Comparison of ENCODE assay signal across 16 cellular contexts in the genomic region with DNA sequence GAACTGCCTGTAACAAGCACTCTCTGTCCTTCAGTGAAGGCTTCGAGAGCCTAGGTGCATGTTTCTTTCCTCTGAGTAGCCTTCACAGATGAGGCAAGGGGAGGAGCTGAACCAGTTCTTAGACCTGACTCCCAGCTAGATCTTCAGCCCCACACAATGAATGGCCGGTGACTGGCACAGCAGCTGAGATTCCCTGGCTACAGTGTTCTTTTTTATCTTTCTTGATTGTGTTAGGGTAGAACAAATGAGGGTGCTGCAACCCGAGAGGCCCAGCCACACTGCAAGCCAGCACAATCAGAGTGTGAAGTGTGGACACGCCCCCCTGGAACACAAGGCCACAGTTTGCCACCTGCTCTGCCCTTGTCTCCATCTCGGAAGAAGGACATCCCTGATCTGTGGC. TPM values are rescaled to one million over a fixed set of nuclear protein-coding genes. Genes with fewer than 3 reads are reported as not detected.
DNase-seq lines count a peak whose midpoint lies in the region; ATAC-seq and TF ChIP-seq lines count a peak whose summit lies in the region.
"Had no signal": no experiment of that assay in that cellular context is flagged by ENCODE, and none has a peak within 500 bp of the region (broad histone marks: within the 10 kb centered on the region; RNA-seq: fewer than 3 reads in every experiment).

No MANE protein-coding gene starts in this region.

- H2BK15ac ChIP-seq in mesendoderm (replicated peaks; ENCODE audit: low read depth), result no peak overlapping the region

- no peak overlapping the region for H2BK120ac ChIP-seq in mesendoderm (ENCODE audit: low read depth, low read length)

- H3K79me1 ChIP-seq in mesendoderm (ENCODE audit: low read length), result no peaks in the 10 kb centered on the region

- no peaks in the 10 kb centered on the region for H3K4me1 Mint-ChIP-seq in activated T-cell treated with anti-CD3 and anti-CD28 coated beads, Interleukin-2, amount 50 U/mL, for 4 hours (ENCODE audit: low read depth)
- H3K4me1 Mint-ChIP-seq: activated CD4-positive, alpha-beta T cell treated with anti-CD3 and anti-CD28 coated beads, Interleukin-2, amount 10 ng/mL, durations not matched to agents 24 days and 14 days had no signal

- no peaks in the 10 kb centered on the region for H3K4me1 ChIP-seq in SJSA1 (replicated peaks)
- peaks cover 6% of the 10 kb centered on the region for H3K4me1 ChIP-seq in mesendoderm (ENCODE audit: control insufficient read depth, low read depth, low read length)

- ATAC-seq in activated T-cell treated with anti-CD3 and anti-CD28 coated beads, Interleukin-2, amount 50 U/mL, for 4 hours, result no peak

- H3K36me3 Mint-ChIP-seq in activated T-cell treated with anti-CD3 and anti-CD28 coated beads, Interleukin-2, amount 50 U/mL, for 4 hours (ENCODE audit: insufficient read depth), result no peaks in the 10 kb centered on the region

- peaks cover 18% of the 10 kb centered on the region for H3K27me3 Mint-ChIP-seq in activated T-cell treated with anti-CD3 and anti-CD28 coated beads, Interleukin-2, amount 50 U/mL, for 4 hours (ENCODE audit: low read depth)

- peaks cover 11% of the 10 kb centered on the region; the same call in 1 of the 2 replicates for H3K9me3 ChIP-seq in SJSA1 (replicated peaks)

- no peak overlapping the region for H4K8ac ChIP-seq in mesendoderm (ENCODE audit: low read depth, low read length)

- H2BK5ac ChIP-seq in mesendoderm (ENCODE audit: low read length), result no peak overlapping the region

- H3K79me2 ChIP-seq in mesendoderm (ENCODE audit: control insufficient read depth, insufficient read depth, low read length), result no peaks in the 10 kb centered on the region

- H3K9me3 Mint-ChIP-seq in activated T-cell treated with anti-CD3 and anti-CD28 coated beads, Interleukin-2, amount 50 U/mL, for 4 hours, result no peaks in the 10 kb centered on the region
- H3K9me3 Mint-ChIP-seq: activated CD4-positive, alpha-beta T cell treated with anti-CD3 and anti-CD28 coated beads, Interleukin-2, amount 10 ng/mL, durations not matched to agents 24 days and 14 days; dendritic cell treated with granulocyte-macrophage colony-stimulating factor and Interleukin-4, amounts not matched to agents 40 ng/mL and 50 ng/mL, for 4 days had no signal

- TF ChIP-seq POLR2A in erythroblast (IDR thresholded peaks at IDR 0.05; ENCODE audit: low read length), result no peak

- DNase-seq in SJSA1 (ENCODE audit: low read depth in 1 of 2, low spot score in 2 of 2), result peak; percentile 72 to 92
- DNase-seq in mesendoderm, result peak; percentile 65
- no peak for DNase-seq in HCEC 1CT
- DNase-seq in erythroblast (lab: John Stamatoyannopoulos, UW), result no peak
- no peak for DNase-seq in activated T-cell treated with anti-CD3 and anti-CD28 coated beads, Interleukin-2, amount 50 U/mL, for 4 hours
- DNase-seq in activated T-cell treated with anti-CD3 and anti-CD28 coated beads for 4 hours, result no peak
- DNase-seq: activated CD4-positive, alpha-beta T cell treated with anti-CD3 and anti-CD28 coated beads, Interleukin-2, amount 10 ng/mL, durations not matched to agents 24 days and 14 days; aorta; NCI-H1048; stimulated activated CD4-positive, alpha-beta T cell treated with anti-CD3 and anti-CD28 coated beads, Interleukin-2, amount 100 ng/mL, for 24 hours; T-helper 1 cell had no signal

- no peak overlapping the region for H3K23ac ChIP-seq in mesendoderm (ENCODE audit: low read length)

- no peak overlapping the region for H3K56ac ChIP-seq in mesendoderm (ENCODE audit: low read length)

- no CpG with 5 or more reads among the region's 5 CpGs for WGBS in mesendoderm (ENCODE audit: extremely low coverage, insufficient coverage, low lambda C conversion rate)

- H3K4me3 Mint-ChIP-seq in activated T-cell treated with anti-CD3 and anti-CD28 coated beads, Interleukin-2, amount 50 U/mL, for 4 hours, result no peak overlapping the region
- H3K4me3 Mint-ChIP-seq: activated CD4-positive, alpha-beta T cell treated with anti-CD3 and anti-CD28 coated beads, Interleukin-2, amount 10 ng/mL, durations not matched to agents 24 days and 14 days; dendritic cell treated with granulocyte-macrophage colony-stimulating factor and Interleukin-4, amounts not matched to agents 40 ng/mL and 50 ng/mL, for 4 days had no signal

- H3K27ac ChIP-seq in 22Rv1 (peak overlapping the region; percentile 87), SJSA1 (no peak overlapping the region), mesendoderm (ENCODE audit: low read depth, low read length) (no peak overlapping the region)

- H3K4me2 ChIP-seq in mesendoderm (ENCODE audit: low read length), result no peak overlapping the region

- no peak overlapping the region for H4K5ac ChIP-seq in mesendoderm (ENCODE audit: low read length)

- H2AK5ac ChIP-seq in mesendoderm (ENCODE audit: low read length), result no peak overlapping the region

- H3K4me3 ChIP-seq in SJSA1, result no peak overlapping the region
- no peak overlapping the region for H3K4me3 ChIP-seq in mesendoderm (ENCODE audit: low read length)

- H3K4ac ChIP-seq in mesendoderm (ENCODE audit: low read depth, low read length), result no peak overlapping the region

- no peak for TF ChIP-seq RAD21 in Ishikawa (IDR thresholded peaks at IDR 0.05; ENCODE audit: low read depth)

- H3K27me3 ChIP-seq in SJSA1 (replicated peaks) (peaks cover 98% of the 10 kb centered on the region), mesendoderm (ENCODE audit: insufficient read depth, low read length, poor library complexity) (peaks cover 42% of the 10 kb centered on the region)

- H3K36me3 ChIP-seq in SJSA1 (no peaks in the 10 kb centered on the region), mesendoderm (ENCODE audit: control insufficient read depth, insufficient read depth, low read length) (no peaks in the 10 kb centered on the region)

- H3K9ac ChIP-seq in mesendoderm (ENCODE audit: low read length), result no peak overlapping the region

- TF ChIP-seq CTCF in 22Rv1 (IDR thresholded peaks at IDR 0.05), result no peak

- H3K18ac ChIP-seq in mesendoderm (ENCODE audit: low read length), result no peak overlapping the region

- TF ChIP-seq EP300 in Ishikawa (IDR thresholded peaks at IDR 0.05; ENCODE audit: borderline replicate concordance), result no peak

TF ChIP-seq in Ishikawa, 13 proteins besides CTCF, POLR2A, EP300 and RAD21:
- no peak for TF ChIP-seq CEBPB (IDR thresholded peaks at IDR 0.05)
- no peak for TF ChIP-seq NFIC (IDR thresholded peaks at IDR 0.05)
- TF ChIP-seq FOXM1 (IDR thresholded peaks at IDR 0.05; ENCODE audit: borderline replicate concordance, low read depth), result no peak
- no peak for TF ChIP-seq TEAD4 (IDR thresholded peaks at IDR 0.05)
- TF ChIP-seq, protein P1, sequence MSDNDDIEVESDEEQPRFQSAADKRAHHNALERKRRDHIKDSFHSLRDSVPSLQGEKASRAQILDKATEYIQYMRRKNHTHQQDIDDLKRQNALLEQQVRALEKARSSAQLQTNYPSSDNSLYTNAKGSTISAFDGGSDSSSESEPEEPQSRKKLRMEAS (IDR thresholded peaks at IDR 0.05), result peak; percentile 38; the same call in 1 of the 2 replicates

RNA-seq across cellular contexts. Expression of a gene that starts 19.1 kb away (rescaled TPM):
- not detected in 2 replicates for total RNA-seq in SJSA1 (2014; rRNA removed; shearing (Covaris generic))
- 3.0 TPM for polyA plus RNA-seq in mesendoderm (2013, experiment 1 of 2)
- 2.4 TPM for polyA plus RNA-seq in mesendoderm (2013, experiment 2 of 2)
- under 1 TPM in 1 of 3 donors, not detected in 2; 0.08 TPM for total RNA-seq in activated T-cell treated with anti-CD3 and anti-CD28 coated beads, Interleukin-2, amount 50 U/mL, for 4 hours
- total RNA-seq: aorta, posterior vena cava had no signal
- polyA plus RNA-seq: aorta, urinary bladder had no signal

RNA-seq across cellular contexts. Expression of a gene that starts 60.0 kb away (rescaled TPM):
- total RNA-seq in SJSA1 (2014; rRNA removed; shearing (Covaris generic)), result 83.1 and 143 TPM in 2 replicates
- 13.2 TPM for polyA plus RNA-seq in mesendoderm (2013, experiment 1 of 2)
- polyA plus RNA-seq in mesendoderm (2013, experiment 2 of 2), result 14.2 TPM
- 10 to 100 TPM; 60.7 to 72.8 (median 63.1) TPM for total RNA-seq in activated T-cell treated with anti-CD3 and anti-CD28 coated beads, Interleukin-2, amount 50 U/mL, for 4 hours

Comparison
In these comparisons a context has a peak if more than half of its experiments do, and no peak if none do; other contexts are left out.
1. DNase-seq: peak in SJSA1 (2 of 2) and mesendoderm (single experiment); none in HCEC 1CT (single experiment), erythroblast (0 of 2), activated T-cell treated with anti-CD3 and anti-CD28 coated beads, Interleukin-2, amount 50 U/mL, for 4 hours (single experiment) and activated T-cell treated with anti-CD3 and anti-CD28 coated beads for 4 hours (single experiment).